In genomic region chr14:31510222-31510621, GRCh38 we compare ENCODE assay signal across 9 cellular contexts. TPM values are rescaled to one million over a fixed set of nuclear protein-coding genes. Genes with fewer than 3 reads are reported as not detected.
DNase-seq lines count a peak whose midpoint lies in the region; ATAC-seq and TF ChIP-seq lines count a peak whose summit lies in the region.
"Had no signal": no experiment of that assay in that cellular context is flagged by ENCODE, and none has a peak within 500 bp of the region (broad histone marks: within the 10 kb centered on the region; RNA-seq: fewer than 3 reads in every experiment).

No MANE protein-coding gene starts in this region.

- H3T11ph ChIP-seq in H9 (ENCODE audit: low read length): no peak overlapping the region

- H3K56ac ChIP-seq in H9 (ENCODE audit: insufficient read length, low read depth, low read length): no peak overlapping the region

- H3K4me3 ChIP-seq in OCI-LY1 (ENCODE audit: low read depth, low read length, poor library complexity, severe bottlenecking) (no peak overlapping the region), fibroblast of lung (replicated peaks in 1 of 4; ENCODE audit: control extremely low read depth in 1 of 4, insufficient read depth in 1 of 4, low read depth in 3 of 4, low read length in 4 of 4) (no peak overlapping the region), gastrocnemius medialis (no peak overlapping the region), neuronal stem cell (ENCODE audit: low read length in 2 of 2) (no peak overlapping the region)

- H2BK15ac ChIP-seq in H9 (ENCODE audit: low read depth, low read length) (no peak overlapping the region), neuronal stem cell (ENCODE audit: low read length) (no peak overlapping the region)

- H3K9ac ChIP-seq in H9 (ENCODE audit: extremely low read depth, insufficient read length, low read length): no peak overlapping the region
- H3K9ac ChIP-seq in OCI-LY1 (ENCODE audit: low read length): no peak overlapping the region
- H3K9ac ChIP-seq in fibroblast of lung (ENCODE audit: insufficient read depth, low read length): no peak overlapping the region
- H3K9ac ChIP-seq in neuronal stem cell (ENCODE audit: low read depth, low read length, poor library complexity): no peak overlapping the region

- H3K4ac ChIP-seq in H9 (ENCODE audit: low read depth, low read length): no peak overlapping the region
- H3K4ac ChIP-seq in neuronal stem cell (ENCODE audit: low read length): no peak overlapping the region

- H3K4me1 ChIP-seq in H9 (ENCODE audit: insufficient read depth, low read length) (no peaks in the 10 kb centered on the region), OCI-LY1 (ENCODE audit: insufficient read depth, low read length, severe bottlenecking) (no peaks in the 10 kb centered on the region), fibroblast of lung (ENCODE audit: control insufficient read depth, extremely low read depth, insufficient read depth, low read length) (no peaks in the 10 kb centered on the region), gastrocnemius medialis (peaks cover 0 to 8% of the 10 kb centered on the region in 2 donors), neuronal stem cell (ENCODE audit: control insufficient read depth in 2 of 2, insufficient read depth in 1 of 2, low read depth in 1 of 2, low read length in 2 of 2) (no peaks in the 10 kb centered on the region)

- no peak overlapping the region for H2BK5ac ChIP-seq in H9 (ENCODE audit: insufficient read length, low read length)
- H2BK5ac ChIP-seq in neuronal stem cell (ENCODE audit: low read length): no peak overlapping the region

- H3K36me3 ChIP-seq in OCI-LY1 (ENCODE audit: insufficient read depth, low read length): no peaks in the 10 kb centered on the region
- no peaks in the 10 kb centered on the region for H3K36me3 ChIP-seq in fibroblast of lung (ENCODE audit: control insufficient read depth, insufficient read depth, low read length)
- no peaks in the 10 kb centered on the region for H3K36me3 ChIP-seq in gastrocnemius medialis
- H3K36me3 ChIP-seq in neuronal stem cell (replicated peaks in 1 of 2; ENCODE audit: control insufficient read depth in 2 of 2, insufficient read depth in 2 of 2, low read length in 2 of 2): no peaks in the 10 kb centered on the region

- no peaks in the 10 kb centered on the region for H3K9me2 ChIP-seq in OCI-LY1 (ENCODE audit: low read depth, low read length)

- H3K9me3 ChIP-seq in H9 (ENCODE audit: control insufficient read depth, low read depth, low read length) (no peaks in the 10 kb centered on the region), OCI-LY1 (ENCODE audit: low read length) (no peaks in the 10 kb centered on the region), fibroblast of lung (ENCODE audit: control insufficient read depth, insufficient read depth, low read depth, low read length) (no peaks in the 10 kb centered on the region), gastrocnemius medialis (no peaks in the 10 kb centered on the region), neuronal stem cell (replicated peaks in 1 of 2; ENCODE audit: control insufficient read depth in 2 of 2, insufficient read depth in 1 of 2, low read depth in 1 of 2, low read length in 2 of 2) (no peaks in the 10 kb centered on the region)

- in situ Hi-C loops in gastrocnemius medialis (cut with MboI; ENCODE audit: low sequenced_read_pairs in 4 of 4): loop anchor here (5.0 to 25.0 kb wide), 5 partner anchors 742 to 955 kb away; no protein-coding TSS in a partner anchor

- H3F3A ChIP-seq in OCI-LY1 (ENCODE audit: insufficient read depth, low read length): no peaks in the 10 kb centered on the region

- TF ChIP-seq POLR2A in gastrocnemius medialis (IDR thresholded peaks at IDR 0.05): no peak

- H3K27me3 Mint-ChIP-seq in H9 (ENCODE audit: low read depth): no peaks in the 10 kb centered on the region

- H3K36me3 Mint-ChIP-seq in H9 (ENCODE audit: insufficient read depth in 1 of 3, low read depth in 3 of 3): no peaks in the 10 kb centered on the region

- DNase-seq in AG20443 (ENCODE audit: low spot score) (peak; percentile 26), H9 (no peak), fibroblast of lung (ENCODE audit: low read depth in 2 of 2) (peak; percentile 4 to 37), gastrocnemius medialis (no peak), neuronal stem cell (ENCODE audit: low spot score) (no peak)

- no peaks in the 10 kb centered on the region for H3K9me3 Mint-ChIP-seq in H9

- no peak overlapping the region for H3K4me3 Mint-ChIP-seq in H9

- H3K79me1 ChIP-seq in H9 (ENCODE audit: insufficient read depth, low read depth, low read length, poor library complexity, severe bottlenecking) (no peaks in the 10 kb centered on the region), neuronal stem cell (ENCODE audit: low read depth, low read length) (no peaks in the 10 kb centered on the region)

- H3K27ac Mint-ChIP-seq in H9: no peak overlapping the region

- no peaks in the 10 kb centered on the region for H3K79me2 ChIP-seq in H9 (ENCODE audit: insufficient read depth, low read length)
- H3K79me2 ChIP-seq in OCI-LY1 (ENCODE audit: insufficient read depth, low read length): no peaks in the 10 kb centered on the region
- no peaks in the 10 kb centered on the region for H3K79me2 ChIP-seq in fibroblast of lung (ENCODE audit: control insufficient read depth, insufficient read depth, low read length)

- H2BK12ac ChIP-seq in H9 (ENCODE audit: insufficient read length, low read depth, low read length) (no peak overlapping the region), neuronal stem cell (ENCODE audit: low read length) (no peak overlapping the region)

- H2BK120ac ChIP-seq in H9 (ENCODE audit: low read depth, low read length, poor library complexity, severe bottlenecking) (no peak overlapping the region), neuronal stem cell (ENCODE audit: low read depth, low read length) (no peak overlapping the region)

- no peak overlapping the region for H2BK20ac ChIP-seq in H9 (ENCODE audit: low read depth, low read length, poor library complexity, severe bottlenecking)

- no peaks in the 10 kb centered on the region for H3K23me2 ChIP-seq in H9 (ENCODE audit: insufficient read length, low read depth, low read length, poor library complexity, severe bottlenecking)

- no peak overlapping the region for H2AFZ ChIP-seq in H9 (ENCODE audit: low read length)
- no peak overlapping the region for H2AFZ ChIP-seq in OCI-LY1 (ENCODE audit: low read length)
- no peak overlapping the region for H2AFZ ChIP-seq in fibroblast of lung (ENCODE audit: low read length)
- H2AFZ ChIP-seq in neuronal stem cell (ENCODE audit: low read length): no peak overlapping the region

- no peaks in the 10 kb centered on the region for H3K4me1 Mint-ChIP-seq in H9

- no peak overlapping the region for H4K91ac ChIP-seq in H9 (ENCODE audit: insufficient read length, low read depth, low read length)
- H4K91ac ChIP-seq in neuronal stem cell (ENCODE audit: low read depth, low read length, poor library complexity): no peak overlapping the region

- H3K27me3 ChIP-seq in H9 (ENCODE audit: insufficient read depth, low read length) (no peaks in the 10 kb centered on the region), OCI-LY1 (ENCODE audit: insufficient read depth, low read length) (no peaks in the 10 kb centered on the region), fibroblast of lung (ENCODE audit: control insufficient read depth, insufficient read depth, low read length) (no peaks in the 10 kb centered on the region), gastrocnemius medialis (no peaks in the 10 kb centered on the region), neuronal stem cell (ENCODE audit: control insufficient read depth in 3 of 3, insufficient read depth in 3 of 3, low read depth in 1 of 3, low read length in 3 of 3) (peaks cover 0 to 3% (median 0%) of the 10 kb centered on the region in 3 experiments)

- H3K27ac ChIP-seq in H9 (ENCODE audit: insufficient read length, low read depth, low read length) (no peak overlapping the region), OCI-LY1 (ENCODE audit: low read depth, low read length, poor library complexity, severe bottlenecking) (no peak overlapping the region), fibroblast of lung (ENCODE audit: insufficient read depth, low read length) (no peak overlapping the region), gastrocnemius medialis (no peak overlapping the region), neuronal stem cell (replicated peaks; ENCODE audit: low read length) (no peak overlapping the region)

- no peak for ATAC-seq in gastrocnemius medialis
- no peak for ATAC-seq in HG03175 (IDR thresholded peaks at IDR 0.05; ENCODE audit: unreplicated experiment)
- ATAC-seq in GM18519 (IDR thresholded peaks at IDR 0.05; ENCODE audit: low FRiP score, unreplicated experiment): no peak

- H4K20me1 ChIP-seq in H9 (ENCODE audit: control insufficient read depth, insufficient read depth, insufficient read length) (no peaks in the 10 kb centered on the region), OCI-LY1 (ENCODE audit: insufficient read depth, low read length) (no peaks in the 10 kb centered on the region), fibroblast of lung (ENCODE audit: control insufficient read depth, extremely low read depth, insufficient read depth, low read length) (no peaks in the 10 kb centered on the region)

- H4K8ac ChIP-seq in H9 (replicated peaks; ENCODE audit: insufficient read length, low read depth, low read length) (no peak overlapping the region), neuronal stem cell (ENCODE audit: low read depth, low read length) (no peak overlapping the region)

- H3K4me2 ChIP-seq in H9 (ENCODE audit: insufficient read depth, insufficient read length, low read length) (no peak overlapping the region), OCI-LY1 (ENCODE audit: low read length) (no peak overlapping the region), fibroblast of lung (ENCODE audit: extremely low read depth, insufficient read depth, low read length) (no peak overlapping the region), neuronal stem cell (ENCODE audit: insufficient read depth, low read length, poor library complexity, severe bottlenecking) (no peak overlapping the region)

- H3K14ac ChIP-seq in H9 (ENCODE audit: insufficient read depth, low read length) (no peak overlapping the region), neuronal stem cell (ENCODE audit: low read length) (no peak overlapping the region)

- H3K18ac ChIP-seq in H9 (ENCODE audit: insufficient read length, low read depth, low read length): no peak overlapping the region
- H3K18ac ChIP-seq in neuronal stem cell (ENCODE audit: low read length): no peak overlapping the region

- H2AK5ac ChIP-seq in H9 (ENCODE audit: insufficient read length, low read length) (no peak overlapping the region), neuronal stem cell (ENCODE audit: low read depth, low read length) (no peak overlapping the region)

- TF ChIP-seq CTCF in H9 (conservative IDR thresholded peaks at IDR 0.05): peak; percentile 76
- TF ChIP-seq CTCF in OCI-LY1 (IDR thresholded peaks at IDR 0.05; ENCODE audit: low read length): peak; percentile 64; the same call in 1 of the 2 replicates
- peak; percentile 24 to 29 for TF ChIP-seq CTCF in fibroblast of lung (conservative IDR thresholded peaks at IDR 0.05 in 1 of 2, IDR thresholded peaks at IDR 0.05 in 1 of 2; ENCODE audit: low read depth in 1 of 2, low read length in 2 of 2)
- peak; percentile 35 to 68 (median 56) for TF ChIP-seq CTCF in gastrocnemius medialis (IDR thresholded peaks at IDR 0.05 in 4 of 5, conservative IDR thresholded peaks at IDR 0.05 in 1 of 5)

- intact Hi-C loops in gastrocnemius medialis (cut with DNase I; ENCODE audit: low total_unique reads): loop anchor here (2.0 kb wide), 1 partner anchor 745 kb away; no protein-coding TSS in a partner anchor

- H4K5ac ChIP-seq in H9 (ENCODE audit: insufficient read length, low read depth, low read length): no peak overlapping the region

- H3K23ac ChIP-seq in H9 (ENCODE audit: insufficient read length, low read depth, low read length): no peak overlapping the region
- no peak overlapping the region for H3K23ac ChIP-seq in neuronal stem cell (ENCODE audit: low read depth, low read length, poor library complexity)

RNA-seq across cellular contexts. Expression of gene GPR33, which starts 22.4 kb away (rescaled TPM):
- not detected in 2 replicates for total RNA-seq in H9 (2021)
- total RNA-seq in fibroblast of lung: not detected in 2 replicates
- polyA plus RNA-seq in fibroblast of lung: not detected in 2 replicates
- polyA plus RNA-seq in fibroblast of lung (2012): not detected in 2 replicates
- polyA minus RNA-seq in fibroblast of lung (ENCODE audit: low replicate concordance): not detected in 2 replicates
- not detected for total RNA-seq in gastrocnemius medialis
- polyA plus RNA-seq in neuronal stem cell (2013, experiment 1 of 2): not detected
- polyA plus RNA-seq in neuronal stem cell (2013, experiment 2 of 2): not detected
- total RNA-seq: H1 had no signal
- polyA plus RNA-seq: H1 had no signal

RNA-seq across cellular contexts. Expression of gene NUBPL, which starts 51.0 kb away (rescaled TPM):
- total RNA-seq in H9 (2021) (10.7 and 14.8 TPM in 2 replicates), fibroblast of lung (10.0 and 10.7 TPM in 2 replicates), gastrocnemius medialis (10 to 100 TPM in 1 of 4 donors, 1 to 10 TPM in 3; 4.5 to 12.3 (median 7.7) TPM)
- polyA plus RNA-seq in fibroblast of lung: 6.9 and 9.0 TPM in 2 replicates
- polyA plus RNA-seq in fibroblast of lung (2012): 5.7 and 9.1 TPM in 2 replicates
- polyA minus RNA-seq in fibroblast of lung (ENCODE audit: low replicate concordance): 1.1 and 4.2 TPM in 2 replicates
- 8.4 TPM for polyA plus RNA-seq in neuronal stem cell (2013, experiment 1 of 2)
- polyA plus RNA-seq in neuronal stem cell (2013, experiment 2 of 2): 9.1 TPM

RNA-seq across cellular contexts. Expression of gene DTD2, which starts 52.9 kb away (rescaled TPM):
- total RNA-seq in H9 (2021): 14.8 and 15.6 TPM in 2 replicates
- total RNA-seq in fibroblast of lung: 34.7 and 40.8 TPM in 2 replicates
- 25.1 and 25.4 TPM in 2 replicates for polyA plus RNA-seq in fibroblast of lung
- polyA plus RNA-seq in fibroblast of lung (2012): 12.6 and 14.5 TPM in 2 replicates
- 3.1 and 4.1 TPM in 2 replicates for polyA minus RNA-seq in fibroblast of lung (ENCODE audit: low replicate concordance)
- total RNA-seq in gastrocnemius medialis: 1 to 10 TPM; 4.0 to 7.8 (median 4.8) TPM
- 7.0 TPM for polyA plus RNA-seq in neuronal stem cell (2013, experiment 1 of 2)
- polyA plus RNA-seq in neuronal stem cell (2013, experiment 2 of 2): 6.9 TPM

Comparison
In these comparisons a context has a peak if more than half of its experiments do, and no peak if none do; other contexts are left out.
1. DNase-seq: peak in AG20443 (single experiment) and fibroblast of lung (2 of 2); none in H9 (single experiment), gastrocnemius medialis (0 of 2) and neuronal stem cell (single experiment).
2. Peak in every context shown above with its lines, with median percentiles within 50 percentile points of each other: CTCF ChIP-seq.